In genomic region chr5:88925692-88926490, GRCh38 we compare ENCODE assay signal across 1 cellular context.
TF ChIP-seq lines count a peak whose summit lies in the region.

No MANE protein-coding gene starts in this region.

TF ChIP-seq in HepG2, 621 proteins besides CTCF, POLR2A, EP300 and RAD21:
- TF ChIP-seq, protein P1, sequence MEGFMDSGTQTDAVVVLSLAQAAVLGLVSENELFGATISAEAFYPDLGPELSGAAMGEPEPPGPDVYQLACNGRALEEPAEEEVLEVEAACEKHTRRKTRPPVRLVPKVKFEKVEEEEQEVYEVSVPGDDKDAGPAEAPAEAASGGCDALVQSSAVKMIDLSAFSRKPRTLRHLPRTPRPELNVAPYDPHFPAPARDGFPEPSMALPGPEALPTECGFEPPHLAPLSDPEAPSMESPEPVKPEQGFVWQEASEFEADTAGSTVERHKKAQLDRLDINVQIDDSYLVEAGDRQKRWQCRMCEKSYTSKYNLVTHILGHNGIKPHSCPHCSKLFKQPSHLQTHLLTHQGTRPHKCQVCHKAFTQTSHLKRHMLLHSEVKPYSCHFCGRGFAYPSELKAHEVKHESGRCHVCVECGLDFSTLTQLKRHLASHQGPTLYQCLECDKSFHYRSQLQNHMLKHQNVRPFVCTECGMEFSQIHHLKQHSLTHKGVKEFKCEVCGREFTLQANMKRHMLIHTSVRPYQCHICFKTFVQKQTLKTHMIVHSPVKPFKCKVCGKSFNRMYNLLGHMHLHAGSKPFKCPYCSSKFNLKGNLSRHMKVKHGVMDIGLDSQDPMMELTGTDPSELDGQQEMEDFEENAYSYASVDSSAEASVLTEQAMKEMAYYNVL (CRISPR knock-in tag; IDR thresholded peaks at IDR 0.05; ENCODE audit: borderline replicate concordance), result no peak
- TF ChIP-seq HNRNPLL (IDR thresholded peaks at IDR 0.05; ENCODE audit: low read depth, low read length, poor library complexity, severe bottlenecking), result no peak
- no peak for TF ChIP-seq SPEN (CRISPR knock-in tag; IDR thresholded peaks at IDR 0.05; ENCODE audit: low read depth)
- TF ChIP-seq IRF9 (CRISPR knock-in tag; IDR thresholded peaks at IDR 0.05; ENCODE audit: borderline replicate concordance), result no peak
- no peak for TF ChIP-seq ZNF609 (CRISPR knock-in tag; IDR thresholded peaks at IDR 0.05; ENCODE audit: borderline replicate concordance)
- no peak for TF ChIP-seq ZNF564 (CRISPR knock-in tag; IDR thresholded peaks at IDR 0.05)
- TF ChIP-seq, protein P2, sequence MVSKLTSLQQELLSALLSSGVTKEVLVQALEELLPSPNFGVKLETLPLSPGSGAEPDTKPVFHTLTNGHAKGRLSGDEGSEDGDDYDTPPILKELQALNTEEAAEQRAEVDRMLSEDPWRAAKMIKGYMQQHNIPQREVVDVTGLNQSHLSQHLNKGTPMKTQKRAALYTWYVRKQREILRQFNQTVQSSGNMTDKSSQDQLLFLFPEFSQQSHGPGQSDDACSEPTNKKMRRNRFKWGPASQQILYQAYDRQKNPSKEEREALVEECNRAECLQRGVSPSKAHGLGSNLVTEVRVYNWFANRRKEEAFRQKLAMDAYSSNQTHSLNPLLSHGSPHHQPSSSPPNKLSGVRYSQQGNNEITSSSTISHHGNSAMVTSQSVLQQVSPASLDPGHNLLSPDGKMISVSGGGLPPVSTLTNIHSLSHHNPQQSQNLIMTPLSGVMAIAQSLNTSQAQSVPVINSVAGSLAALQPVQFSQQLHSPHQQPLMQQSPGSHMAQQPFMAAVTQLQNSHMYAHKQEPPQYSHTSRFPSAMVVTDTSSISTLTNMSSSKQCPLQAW (CRISPR knock-in tag; IDR thresholded peaks at IDR 0.05), result no peak
- TF ChIP-seq WIZ (CRISPR knock-in tag; IDR thresholded peaks at IDR 0.05), result no peak
- TF ChIP-seq MYC (CRISPR knock-in tag; IDR thresholded peaks at IDR 0.05; ENCODE audit: borderline replicate concordance), result no peak
- TF ChIP-seq PAX8 (CRISPR knock-in tag; IDR thresholded peaks at IDR 0.05; ENCODE audit: borderline replicate concordance), result no peak
- TF ChIP-seq FOXP1 (IDR thresholded peaks at IDR 0.05), result no peak
- TF ChIP-seq FOXP1 (CRISPR knock-in tag; IDR thresholded peaks at IDR 0.05), result no peak
- TF ChIP-seq, protein P3, sequence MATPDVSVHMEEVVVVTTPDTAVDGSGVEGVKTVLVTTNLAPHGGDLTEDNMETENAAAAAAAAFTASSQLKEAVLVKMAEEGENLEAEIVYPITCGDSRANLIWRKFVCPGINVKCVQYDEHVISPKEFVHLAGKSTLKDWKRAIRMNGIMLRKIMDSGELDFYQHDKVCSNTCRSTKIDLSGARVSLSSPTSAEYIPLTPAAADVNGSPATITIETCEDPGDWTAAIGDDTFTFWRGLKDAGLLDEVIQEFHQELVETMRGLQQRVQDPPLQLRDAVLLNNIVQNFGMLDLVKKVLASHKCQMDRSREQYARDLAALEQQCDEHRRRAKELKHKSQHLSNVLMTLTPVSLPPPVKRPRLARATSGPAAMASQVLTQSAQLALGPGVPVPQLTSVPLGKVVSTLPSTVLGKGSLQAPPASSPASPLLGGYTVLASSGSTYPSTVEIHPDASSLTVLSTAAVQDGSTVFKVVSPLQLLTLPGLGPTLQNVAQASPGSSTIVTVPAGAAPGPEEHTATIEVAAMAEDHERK (CRISPR knock-in tag; IDR thresholded peaks at IDR 0.05; ENCODE audit: low read depth), result no peak
- TF ChIP-seq ZNF121 (CRISPR knock-in tag; IDR thresholded peaks at IDR 0.05), result no peak
- TF ChIP-seq ZNF572 (CRISPR knock-in tag; IDR thresholded peaks at IDR 0.05), result no peak
- TF ChIP-seq PATZ1 (CRISPR knock-in tag; IDR thresholded peaks at IDR 0.05), result no peak
- no peak for TF ChIP-seq ISX (CRISPR knock-in tag; conservative IDR thresholded peaks at IDR 0.05)
- no peak for TF ChIP-seq NFATC3 (CRISPR knock-in tag; IDR thresholded peaks at IDR 0.05)
- TF ChIP-seq, protein P4, sequence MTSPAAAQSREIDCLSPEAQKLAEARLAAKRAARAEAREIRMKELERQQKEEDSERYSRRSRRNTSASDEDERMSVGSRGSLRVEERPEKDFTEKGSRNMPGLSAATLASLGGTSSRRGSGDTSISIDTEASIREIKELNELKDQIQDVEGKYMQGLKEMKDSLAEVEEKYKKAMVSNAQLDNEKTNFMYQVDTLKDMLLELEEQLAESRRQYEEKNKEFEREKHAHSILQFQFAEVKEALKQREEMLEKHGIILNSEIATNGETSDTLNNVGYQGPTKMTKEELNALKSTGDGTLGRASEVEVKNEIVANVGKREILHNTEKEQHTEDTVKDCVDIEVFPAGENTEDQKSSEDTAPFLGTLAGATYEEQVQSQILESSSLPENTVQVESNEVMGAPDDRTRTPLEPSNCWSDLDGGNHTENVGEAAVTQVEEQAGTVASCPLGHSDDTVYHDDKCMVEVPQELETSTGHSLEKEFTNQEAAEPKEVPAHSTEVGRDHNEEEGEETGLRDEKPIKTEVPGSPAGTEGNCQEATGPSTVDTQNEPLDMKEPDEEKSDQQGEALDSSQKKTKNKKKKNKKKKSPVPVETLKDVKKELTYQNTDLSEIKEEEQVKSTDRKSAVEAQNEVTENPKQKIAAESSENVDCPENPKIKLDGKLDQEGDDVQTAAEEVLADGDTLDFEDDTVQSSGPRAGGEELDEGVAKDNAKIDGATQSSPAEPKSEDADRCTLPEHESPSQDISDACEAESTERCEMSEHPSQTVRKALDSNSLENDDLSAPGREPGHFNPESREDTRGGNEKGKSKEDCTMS (CRISPR knock-in tag; conservative IDR thresholded peaks at IDR 0.05), result no peak
